Comparison of ENCODE assay signal across 21 cellular contexts in the genomic region with DNA sequence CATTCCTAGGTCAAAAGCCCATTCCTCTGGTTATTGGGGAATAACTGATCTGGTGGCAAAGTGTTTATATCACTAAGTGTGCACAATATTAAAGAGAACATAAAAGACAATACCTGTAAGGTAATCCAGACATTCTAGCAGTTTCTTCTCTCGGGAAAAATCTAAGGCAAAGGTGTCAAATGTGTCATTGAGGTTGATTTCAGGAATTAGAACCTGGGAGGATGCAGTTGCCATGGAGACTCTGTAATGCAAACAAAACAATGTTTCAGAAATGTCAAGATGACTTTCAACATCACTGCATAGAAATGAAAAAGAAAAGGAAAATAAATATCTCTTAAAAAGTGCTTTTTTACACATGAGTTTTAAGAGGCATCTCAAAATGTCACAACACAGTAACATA.
A peak's percentile ranks its signal among the peaks of the same experiment; 100 is the strongest.
DNase-seq lines count a peak whose midpoint lies in the region; ATAC-seq, FAIRE-seq and TF ChIP-seq lines count a peak whose summit lies in the region.
"Had no signal": no experiment of that assay in that cellular context is flagged by ENCODE, and none has a peak within 500 bp of the region (broad histone marks: within the 10 kb centered on the region; RNA-seq: fewer than 3 reads in every experiment).

No MANE protein-coding gene starts in this region.

- H3K27me3 Mint-ChIP-seq in nephron (ENCODE audit: low read depth) = no peaks in the 10 kb centered on the region
- H3K27me3 Mint-ChIP-seq in activated T-cell treated with anti-CD3 and anti-CD28 coated beads, Interleukin-2, amount 50 U/mL, for 72 hours (ENCODE audit: low read depth) = no peaks in the 10 kb centered on the region

- H3K4me1 Mint-ChIP-seq in nephron = peaks cover 14% of the 10 kb centered on the region
- H3K4me1 Mint-ChIP-seq in activated T-cell treated with anti-CD3 and anti-CD28 coated beads, Interleukin-2, amount 50 U/mL, for 72 hours (ENCODE audit: low read depth) = no peaks in the 10 kb centered on the region

- FAIRE-seq in K562 (lab: Jason Lieb, UNC) = no peak
- FAIRE-seq: GM18507, H54, RCC 7860 had no signal

- in situ Hi-C loops in K562 (cut with MboI) = no loop called here

- no peak for TF ChIP-seq POLR2A in K562 (conservative IDR thresholded peaks at IDR 0.05)

- no peak overlapping the region for H3K4me3 ChIP-seq in K562
- H3K4me3 ChIP-seq: MG63 had no signal

- TF ChIP-seq CTCF in K562 (IDR thresholded peaks at IDR 0.05 in 2 of 3, conservative IDR thresholded peaks at IDR 0.05 in 1 of 3; ENCODE audit: insufficient read depth in 2 of 3, low read depth in 1 of 3, low read length in 3 of 3) = no peak
- no peak for TF ChIP-seq CTCF in nephron (IDR thresholded peaks at IDR 0.05; ENCODE audit: unreplicated experiment in 3 of 3)

- POLR2A ChIA-PET in K562 (lab: Yijun Ruan, JAX) = no interaction called here

- peaks cover 6% of the 10 kb centered on the region for H3K9me3 Mint-ChIP-seq in nephron
- H3K9me3 Mint-ChIP-seq in activated T-cell treated with anti-CD3 and anti-CD28 coated beads, Interleukin-2, amount 50 U/mL, for 72 hours = peaks cover 0 to 2% of the 10 kb centered on the region in 2 donors

- CTCF ChIA-PET in K562 (lab: Yijun Ruan, JAX; ENCODE audit: low intra/inter-chr PET ratio) = no interaction called here

- H2AFZ ChIP-seq in K562 (ENCODE audit: low read depth, low read length) = no peak overlapping the region

- H3K4me1 ChIP-seq in K562 (replicated peaks in 1 of 2; ENCODE audit: control insufficient read depth in 2 of 2, insufficient read depth in 2 of 2, low read length in 2 of 2) = no peaks in the 10 kb centered on the region

- no peaks in the 10 kb centered on the region for H3K36me3 ChIP-seq in K562 (ENCODE audit: control insufficient read depth, insufficient read depth, low read length)

- H3K27me3 ChIP-seq in K562 (ENCODE audit: control insufficient read depth in 2 of 2, insufficient read depth in 2 of 2, low read length in 2 of 2) = no peaks in the 10 kb centered on the region
- H3K27me3 ChIP-seq: MG63 had no signal

- ATAC-seq in K562 = no peak
- no peak for ATAC-seq in activated T-cell treated with anti-CD3 and anti-CD28 coated beads, Interleukin-2, amount 50 U/mL, for 72 hours (replicated peaks in 1 of 2)

- intact Hi-C loops in K562 (cut with micrococcal nuclease) = no loop called here

- no peaks in the 10 kb centered on the region for H3K9me3 ChIP-seq in K562 (replicated peaks; ENCODE audit: control insufficient read depth, insufficient read depth, low read depth, low read length)
- H3K9me3 ChIP-seq: MG63, SK-N-SH had no signal

- no peak overlapping the region for H3K9ac ChIP-seq in K562 (ENCODE audit: insufficient read depth in 1 of 2, low read depth in 2 of 2, low read length in 2 of 2)
- H3K9ac ChIP-seq: SK-N-SH had no signal

- peak; percentile 10 for DNase-seq in NCI-H748 (lab: John Stamatoyannopoulos, UW; ENCODE audit: unreplicated experiment)
- DNase-seq in NCI-H748 treated with DMSO at 0.1 percent for 48 hours (lab: John Stamatoyannopoulos, UW) = no peak
- no peak for DNase-seq in K562 (ENCODE audit: extremely low read depth in 1 of 4, low spot score in 3 of 4)
- no peak for DNase-seq in DMS153 treated with DMSO at 0.1 percent for 48 hours (lab: John Stamatoyannopoulos, UW; ENCODE audit: unreplicated experiment)
- no peak for DNase-seq in activated T-cell treated with anti-CD3 and anti-CD28 coated beads, Interleukin-2, amount 50 U/mL, for 72 hours
- DNase-seq in inferior parietal cortex (ENCODE audit: extremely low spot score) = no peak
- DNase-seq: Calu3, KBM-7, MG63, NCI-H1105 treated with DMSO at 0.1 percent for 48 hours, NCI-H146, NCI-H1930, NCI-H226, NCI-H510A, NCI-H774, SK-N-SH had no signal

- H3K9me1 ChIP-seq in K562 (ENCODE audit: control insufficient read depth, insufficient read depth, low read length) = no peaks in the 10 kb centered on the region

- no peaks in the 10 kb centered on the region for H3K79me2 ChIP-seq in K562 (ENCODE audit: control insufficient read depth, insufficient read depth, low read length)

- H3K4me3 Mint-ChIP-seq in nephron = no peak overlapping the region
- no peak overlapping the region for H3K4me3 Mint-ChIP-seq in activated T-cell treated with anti-CD3 and anti-CD28 coated beads, Interleukin-2, amount 50 U/mL, for 72 hours

- TF ChIP-seq EP300 in K562 (IDR thresholded peaks at IDR 0.05; ENCODE audit: low read length) = no peak

- H3K36me3 Mint-ChIP-seq in nephron (ENCODE audit: low read depth) = peaks cover 46% of the 10 kb centered on the region
- peaks cover 0 to 2% of the 10 kb centered on the region in 2 donors for H3K36me3 Mint-ChIP-seq in activated T-cell treated with anti-CD3 and anti-CD28 coated beads, Interleukin-2, amount 50 U/mL, for 72 hours (ENCODE audit: insufficient read depth in 2 of 2)

- no peak overlapping the region for H3K27ac ChIP-seq in K562 (ENCODE audit: extremely low read depth, low read depth, low read length)
- H3K27ac ChIP-seq: HL-60 had no signal

- no peaks in the 10 kb centered on the region for H4K20me1 ChIP-seq in K562 (replicated peaks; ENCODE audit: control insufficient read depth, insufficient read depth, low read length)

- peak overlapping the region in 2 of 3 experiments; percentile 63 to 72 for H3K27ac Mint-ChIP-seq in nephron
- H3K27ac Mint-ChIP-seq in activated T-cell treated with anti-CD3 and anti-CD28 coated beads, Interleukin-2, amount 50 U/mL, for 72 hours = no peak overlapping the region

- no TSS peak for BruUV-seq in K562 (replicated peaks; lab: Mats Ljungman, UMichigan)

- no peak overlapping the region for H3K4me2 ChIP-seq in K562 (ENCODE audit: insufficient read depth, low read length)
- H3K4me2 ChIP-seq: SK-N-SH had no signal

- WGBS in K562 (ENCODE audit: insufficient coverage, low coverage, missing lambda C conversion rate) = 0% methylated on average over 1 of the region's 1 CpG

- no peak for TF ChIP-seq RAD21 in K562 (CRISPR knock-in tag; conservative IDR thresholded peaks at IDR 0.05 in 1 of 2, IDR thresholded peaks at IDR 0.05 in 1 of 2)

TF ChIP-seq in K562, 482 proteins besides CTCF, POLR2A, EP300 and RAD21:
- TF ChIP-seq PURB (CRISPR knock-in tag; IDR thresholded peaks at IDR 0.05; ENCODE audit: low read depth) (no peak), RFX1 (IDR thresholded peaks at IDR 0.05) (peak; percentile 15; the same call in 1 of the 2 replicates)
